Comparison of ENCODE assay signal across 9 cellular contexts in the genomic region with DNA sequence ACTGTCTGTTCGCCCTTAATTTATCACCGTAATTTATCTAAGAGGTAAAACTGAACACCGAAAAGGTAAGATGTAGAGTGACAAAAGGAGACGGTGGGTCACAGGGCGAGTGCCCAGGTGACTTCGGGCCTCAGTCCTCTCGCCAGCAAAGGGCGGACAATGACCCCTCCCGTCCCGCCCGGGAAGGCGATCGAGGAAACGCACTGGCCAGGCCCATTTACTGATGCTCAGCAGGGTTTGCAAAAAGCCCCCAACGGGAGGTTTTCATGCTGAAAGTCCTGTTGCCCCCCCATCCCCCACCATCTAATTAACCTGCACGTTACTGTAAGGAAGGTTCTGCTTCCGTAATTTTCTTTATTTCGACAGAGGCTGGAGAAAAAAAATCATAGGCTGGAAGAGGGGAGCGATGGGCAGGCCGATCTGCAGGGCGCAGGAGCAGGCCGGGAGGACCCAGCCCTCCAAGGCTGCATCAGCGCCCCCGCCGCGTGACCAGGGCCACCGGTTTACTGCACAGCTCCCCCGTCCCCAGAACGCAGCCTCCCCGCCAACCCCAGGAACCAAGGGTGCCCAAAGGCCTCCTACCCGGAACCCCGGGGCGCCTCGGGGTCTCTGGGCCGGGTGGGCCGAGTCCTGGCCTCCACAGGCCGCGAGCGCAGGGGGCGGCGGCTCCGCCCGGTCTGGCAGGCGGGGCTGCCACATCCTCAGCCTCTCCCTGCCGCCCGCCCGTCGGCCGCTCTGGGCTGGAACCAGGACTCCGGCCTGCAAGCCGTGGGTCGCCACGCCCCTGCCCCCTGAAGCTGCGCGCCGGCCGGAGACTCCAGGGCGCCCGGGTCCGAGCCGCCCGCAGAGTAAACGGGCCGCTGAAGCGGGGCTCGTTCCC. TPM values are rescaled to one million over a fixed set of nuclear protein-coding genes. Genes with fewer than 3 reads are reported as not detected.
DNase-seq lines count a peak whose midpoint lies in the region; ATAC-seq, FAIRE-seq and TF ChIP-seq lines count a peak whose summit lies in the region.
"Had no signal": no experiment of that assay in that cellular context is flagged by ENCODE, and none has a peak within 500 bp of the region (broad histone marks: within the 10 kb centered on the region; RNA-seq: fewer than 3 reads in every experiment).

No MANE protein-coding gene starts in this region.

- H3K9me3 ChIP-seq in lower lobe of right lung: no peaks in the 10 kb centered on the region

- H3K4me3 Mint-ChIP-seq in activated CD4-positive, alpha-beta memory T cell treated with anti-CD3 and anti-CD28 coated beads, Interleukin-2, amount 10 ng/mL, durations not matched to agents 7 days and 5 days: peak overlapping the region; percentile 77

- peak overlapping the region; percentile 90 for H3K4me3 ChIP-seq in lower lobe of right lung

- H3K9me3 Mint-ChIP-seq in activated CD4-positive, alpha-beta memory T cell treated with anti-CD3 and anti-CD28 coated beads, Interleukin-2, amount 10 ng/mL, durations not matched to agents 7 days and 5 days: no peaks in the 10 kb centered on the region

- H3K36me3 ChIP-seq in lower lobe of right lung: no peaks in the 10 kb centered on the region

- peak overlapping the region; percentile 92 for H3K27ac ChIP-seq in lower lobe of right lung

- POLR2A ChIA-PET in activated CD4-positive, alpha-beta memory T cell treated with anti-CD3 and anti-CD28 coated beads, Interleukin-2, amount 10 ng/mL, durations not matched to agents 7 days and 5 days (lab: Charles Lee): interaction anchor here (0.7 to 3.9 kb wide), 4 partner anchors 43 to 1264 kb away, joined by 3 to 24 read pairs (median 3); a partner anchor contains a TSS

- ATAC-seq in HG02623 (IDR thresholded peaks at IDR 0.05; ENCODE audit: unreplicated experiment): peak; percentile 15
- peak; percentile 67 to 75 for ATAC-seq in lower lobe of right lung

- H3K4me1 Mint-ChIP-seq in activated CD4-positive, alpha-beta memory T cell treated with anti-CD3 and anti-CD28 coated beads, Interleukin-2, amount 10 ng/mL, durations not matched to agents 7 days and 5 days: peaks cover 12% of the 10 kb centered on the region

- H3K4me1 ChIP-seq in lower lobe of right lung: peaks cover 48% of the 10 kb centered on the region

- TF ChIP-seq CTCF in GM12873 (IDR thresholded peaks at IDR 0.05; ENCODE audit: insufficient read depth, low read depth, low read length, missing control alignments): peak; percentile 4
- no peak for TF ChIP-seq CTCF in lower lobe of right lung (IDR thresholded peaks at IDR 0.05)

- no peak overlapping the region for H3K27ac Mint-ChIP-seq in activated CD4-positive, alpha-beta memory T cell treated with anti-CD3 and anti-CD28 coated beads, Interleukin-2, amount 10 ng/mL, durations not matched to agents 7 days and 5 days

- no peaks in the 10 kb centered on the region for H3K36me3 Mint-ChIP-seq in activated CD4-positive, alpha-beta memory T cell treated with anti-CD3 and anti-CD28 coated beads, Interleukin-2, amount 10 ng/mL, durations not matched to agents 7 days and 5 days (ENCODE audit: low read depth)

- peak; percentile 74 for DNase-seq in NCI-H146 (lab: John Stamatoyannopoulos, UW)
- peak; percentile 60 for DNase-seq in activated CD4-positive, alpha-beta memory T cell treated with anti-CD3 and anti-CD28 coated beads, Interleukin-2, amount 10 ng/mL, durations not matched to agents 7 days and 5 days
- peak; percentile 31 for DNase-seq in effector CD4-positive, alpha-beta T cell
- peak; percentile 71 for DNase-seq in lower lobe of right lung
- peak; percentile 33 for DNase-seq in stimulated activated CD4-positive, alpha-beta T cell treated with anti-CD3 and anti-CD28 coated beads, Interleukin-4, amount 100 ng/mL, for 24 hours
- DNase-seq in RCC 7860 (ENCODE audit: low spot score): no peak

- H3K27me3 Mint-ChIP-seq in activated CD4-positive, alpha-beta memory T cell treated with anti-CD3 and anti-CD28 coated beads, Interleukin-2, amount 10 ng/mL, durations not matched to agents 7 days and 5 days: peaks cover 6% of the 10 kb centered on the region

- CTCF ChIA-PET in activated CD4-positive, alpha-beta memory T cell treated with anti-CD3 and anti-CD28 coated beads, Interleukin-2, amount 10 ng/mL, durations not matched to agents 7 days and 5 days (lab: Charles Lee): interaction anchor here (0.6 to 3.1 kb wide), 5 partner anchors 11 to 394 kb away, joined by 3 to 17 read pairs (median 7); a partner anchor contains a TSS

- no peak for FAIRE-seq in RCC 7860 (lab: Jason Lieb, UNC)

- H3K27me3 ChIP-seq in lower lobe of right lung (ENCODE audit: low read depth): peaks cover 4% of the 10 kb centered on the region

- intact Hi-C loops in lower lobe of right lung (cut with DNase I): no loop called here

RNA-seq across cellular contexts. Expression of a gene that starts 0.6 kb away (rescaled TPM):
- 10 to 100 TPM; 20.7 to 21.3 TPM for total RNA-seq in activated CD4-positive, alpha-beta memory T cell treated with anti-CD3 and anti-CD28 coated beads, Interleukin-2, amount 10 ng/mL, durations not matched to agents 7 days and 5 days
- 54.2 TPM for total RNA-seq in lower lobe of right lung

RNA-seq across cellular contexts. Expression of a gene that starts 31.7 kb away (rescaled TPM):
- total RNA-seq in activated CD4-positive, alpha-beta memory T cell treated with anti-CD3 and anti-CD28 coated beads, Interleukin-2, amount 10 ng/mL, durations not matched to agents 7 days and 5 days: not detected
- not detected for total RNA-seq in lower lobe of right lung
- total RNA-seq: subcutaneous adipose tissue had no signal

RNA-seq across cellular contexts. Expression of a gene that starts 43.5 kb away (rescaled TPM):
- 10 to 100 TPM; 17.6 to 20.7 TPM for total RNA-seq in activated CD4-positive, alpha-beta memory T cell treated with anti-CD3 and anti-CD28 coated beads, Interleukin-2, amount 10 ng/mL, durations not matched to agents 7 days and 5 days
- total RNA-seq in lower lobe of right lung: 17.8 TPM
